ENCODE assay signal across 1 cellular context in the genomic region with DNA sequence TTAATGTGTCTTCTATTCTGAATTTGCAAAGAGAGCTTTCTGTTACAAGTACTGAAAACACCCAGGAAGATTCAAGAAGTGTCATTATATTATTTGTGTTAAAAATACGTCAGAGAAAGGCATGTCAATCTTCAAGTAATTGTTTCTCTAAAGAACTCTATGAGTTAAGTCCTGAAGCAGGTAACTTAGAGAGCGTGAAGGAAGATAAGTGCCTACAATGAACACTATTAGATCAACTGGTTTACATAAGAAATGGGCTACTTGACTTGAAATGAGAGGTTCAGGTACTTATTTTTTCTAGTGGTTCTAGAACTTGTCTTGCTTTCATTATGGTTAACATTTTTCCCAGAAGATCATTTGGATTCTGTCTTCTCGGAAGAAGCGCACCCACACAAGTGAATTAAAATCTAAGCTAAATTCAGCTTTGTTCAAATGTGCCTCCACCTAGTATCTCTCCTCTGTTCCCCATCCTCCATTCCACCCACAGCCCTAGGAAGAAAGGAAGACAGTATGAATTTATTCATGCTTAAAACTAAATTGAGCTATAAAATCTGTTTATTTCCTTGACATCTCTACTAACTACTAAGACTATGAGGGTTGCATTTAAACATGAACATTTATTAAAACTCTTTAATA.
TF ChIP-seq lines count a peak whose summit lies in the region.

No MANE protein-coding gene starts in this region.

TF ChIP-seq in GM23338, 12 proteins besides CTCF, POLR2A, EP300 and RAD21 (continued from another document):
- TF ChIP-seq, protein P1, sequence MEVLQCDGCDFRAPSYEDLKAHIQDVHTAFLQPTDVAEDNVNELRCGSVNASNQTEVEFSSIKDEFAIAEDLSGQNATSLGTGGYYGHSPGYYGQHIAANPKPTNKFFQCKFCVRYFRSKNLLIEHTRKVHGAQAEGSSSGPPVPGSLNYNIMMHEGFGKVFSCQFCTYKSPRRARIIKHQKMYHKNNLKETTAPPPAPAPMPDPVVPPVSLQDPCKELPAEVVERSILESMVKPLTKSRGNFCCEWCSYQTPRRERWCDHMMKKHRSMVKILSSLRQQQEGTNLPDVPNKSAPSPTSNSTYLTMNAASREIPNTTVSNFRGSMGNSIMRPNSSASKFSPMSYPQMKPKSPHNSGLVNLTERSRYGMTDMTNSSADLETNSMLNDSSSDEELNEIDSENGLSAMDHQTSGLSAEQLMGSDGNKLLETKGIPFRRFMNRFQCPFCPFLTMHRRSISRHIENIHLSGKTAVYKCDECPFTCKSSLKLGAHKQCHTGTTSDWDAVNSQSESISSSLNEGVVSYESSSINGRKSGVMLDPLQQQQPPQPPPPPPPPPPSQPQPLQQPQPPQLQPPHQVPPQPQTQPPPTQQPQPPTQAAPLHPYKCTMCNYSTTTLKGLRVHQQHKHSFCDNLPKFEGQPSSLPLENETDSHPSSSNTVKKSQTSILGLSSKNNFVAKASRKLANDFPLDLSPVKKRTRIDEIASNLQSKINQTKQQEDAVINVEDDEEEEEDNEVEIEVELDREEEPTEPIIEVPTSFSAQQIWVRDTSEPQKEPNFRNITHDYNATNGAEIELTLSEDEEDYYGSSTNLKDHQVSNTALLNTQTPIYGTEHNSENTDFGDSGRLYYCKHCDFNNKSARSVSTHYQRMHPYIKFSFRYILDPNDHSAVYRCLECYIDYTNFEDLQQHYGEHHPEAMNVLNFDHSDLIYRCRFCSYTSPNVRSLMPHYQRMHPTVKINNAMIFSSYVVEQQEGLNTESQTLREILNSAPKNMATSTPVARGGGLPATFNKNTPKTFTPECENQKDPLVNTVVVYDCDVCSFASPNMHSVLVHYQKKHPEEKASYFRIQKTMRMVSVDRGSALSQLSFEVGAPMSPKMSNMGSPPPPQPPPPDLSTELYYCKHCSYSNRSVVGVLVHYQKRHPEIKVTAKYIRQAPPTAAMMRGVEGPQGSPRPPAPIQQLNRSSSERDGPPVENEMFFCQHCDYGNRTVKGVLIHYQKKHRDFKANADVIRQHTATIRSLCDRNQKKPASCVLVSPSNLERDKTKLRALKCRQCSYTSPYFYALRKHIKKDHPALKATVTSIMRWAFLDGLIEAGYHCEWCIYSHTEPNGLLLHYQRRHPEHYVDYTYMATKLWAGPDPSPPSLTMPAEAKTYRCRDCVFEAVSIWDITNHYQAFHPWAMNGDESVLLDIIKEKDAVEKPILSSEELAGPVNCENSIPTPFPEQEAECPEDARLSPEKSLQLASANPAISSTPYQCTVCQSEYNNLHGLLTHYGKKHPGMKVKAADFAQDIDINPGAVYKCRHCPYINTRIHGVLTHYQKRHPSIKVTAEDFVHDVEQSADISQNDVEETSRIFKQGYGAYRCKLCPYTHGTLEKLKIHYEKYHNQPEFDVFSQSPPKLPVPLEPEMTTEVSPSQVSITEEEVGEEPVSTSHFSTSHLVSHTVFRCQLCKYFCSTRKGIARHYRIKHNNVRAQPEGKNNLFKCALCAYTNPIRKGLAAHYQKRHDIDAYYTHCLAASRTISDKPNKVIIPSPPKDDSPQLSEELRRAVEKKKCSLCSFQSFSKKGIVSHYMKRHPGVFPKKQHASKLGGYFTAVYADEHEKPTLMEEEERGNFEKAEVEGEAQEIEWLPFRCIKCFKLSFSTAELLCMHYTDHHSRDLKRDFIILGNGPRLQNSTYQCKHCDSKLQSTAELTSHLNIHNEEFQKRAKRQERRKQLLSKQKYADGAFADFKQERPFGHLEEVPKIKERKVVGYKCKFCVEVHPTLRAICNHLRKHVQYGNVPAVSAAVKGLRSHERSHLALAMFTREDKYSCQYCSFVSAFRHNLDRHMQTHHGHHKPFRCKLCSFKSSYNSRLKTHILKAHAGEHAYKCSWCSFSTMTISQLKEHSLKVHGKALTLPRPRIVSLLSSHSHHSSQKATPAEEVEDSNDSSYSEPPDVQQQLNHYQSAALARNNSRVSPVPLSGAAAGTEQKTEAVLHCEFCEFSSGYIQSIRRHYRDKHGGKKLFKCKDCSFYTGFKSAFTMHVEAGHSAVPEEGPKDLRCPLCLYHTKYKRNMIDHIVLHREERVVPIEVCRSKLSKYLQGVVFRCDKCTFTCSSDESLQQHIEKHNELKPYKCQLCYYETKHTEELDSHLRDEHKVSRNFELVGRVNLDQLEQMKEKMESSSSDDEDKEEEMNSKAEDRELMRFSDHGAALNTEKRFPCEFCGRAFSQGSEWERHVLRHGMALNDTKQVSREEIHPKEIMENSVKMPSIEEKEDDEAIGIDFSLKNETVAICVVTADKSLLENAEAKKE (CRISPR knock-in tag; IDR thresholded peaks at IDR 0.05): no peak
- no peak for TF ChIP-seq NANOG (IDR thresholded peaks at IDR 0.05; ENCODE audit: borderline replicate concordance)
- TF ChIP-seq REST (IDR thresholded peaks at IDR 0.05; ENCODE audit: unreplicated experiment): no peak
- no peak for TF ChIP-seq ZNF331 (CRISPR knock-in tag; IDR thresholded peaks at IDR 0.05; ENCODE audit: low read depth)
- no peak for TF ChIP-seq EZH2phosphoT487 (IDR thresholded peaks at IDR 0.05; ENCODE audit: unreplicated experiment)
- no peak for TF ChIP-seq ZNF114 (CRISPR knock-in tag; IDR thresholded peaks at IDR 0.05)
- no peak for TF ChIP-seq EZH2 (IDR thresholded peaks at IDR 0.05; ENCODE audit: low read depth, unreplicated experiment)
